ENCODE assay signal across 10 cellular contexts in genomic region chr17:64061157-64061898, GRCh38. TPM values are rescaled to one million over a fixed set of nuclear protein-coding genes. Genes with fewer than 3 reads are reported as not detected.
DNase-seq lines count a peak whose midpoint lies in the region; ATAC-seq and TF ChIP-seq lines count a peak whose summit lies in the region.
"Had no signal": no experiment of that assay in that cellular context is flagged by ENCODE, and none has a peak within 500 bp of the region (broad histone marks: within the 10 kb centered on the region; RNA-seq: fewer than 3 reads in every experiment).

No MANE protein-coding gene starts in this region.

- intact Hi-C loops in sigmoid colon (cut with DNase I) = no loop called here

- no peaks in the 10 kb centered on the region for H3K27me3 ChIP-seq in sigmoid colon

- no peak for TF ChIP-seq POLR2A in sigmoid colon (IDR thresholded peaks at IDR 0.05)

- peaks cover 47% of the 10 kb centered on the region for H3K4me1 Mint-ChIP-seq in activated T-cell treated with anti-CD3 and anti-CD28 coated beads, Interleukin-2, amount 50 U/mL, for 24 hours (ENCODE audit: low read depth)
- peaks cover 71% of the 10 kb centered on the region for H3K4me1 Mint-ChIP-seq in activated naive CD8-positive, alpha-beta T cell treated with anti-CD3 and anti-CD28 coated beads, Interleukin-2, amount 50 U/mL, for 24 hours
- H3K4me1 Mint-ChIP-seq in stimulated activated memory B cell treated with anti-CD40 and anti-IgM and Interleukin-4, amounts not matched to agents 10 μg/mL and 1 μg/mL and 100 μg/mL, for 72 hours = peaks cover 45% of the 10 kb centered on the region

- no peak for DNase-seq in activated T-cell treated with anti-CD3 and anti-CD28 coated beads, Interleukin-2, amount 50 U/mL, for 24 hours
- no peak for DNase-seq in activated T-cell treated with anti-CD3 and anti-CD28 coated beads, Interleukin-2, amount 50 U/mL, for 1 hour
- DNase-seq in activated naive CD8-positive, alpha-beta T cell treated with anti-CD3 and anti-CD28 coated beads, Interleukin-2, amount 50 U/mL, for 24 hours = no peak
- DNase-seq in sigmoid colon (no peak), NCI-H510A (lab: John Stamatoyannopoulos, UW) (no peak)
- DNase-seq: caudate nucleus, SK-N-SH had no signal

- H3K9me3 Mint-ChIP-seq in activated T-cell treated with anti-CD3 and anti-CD28 coated beads, Interleukin-2, amount 50 U/mL, for 24 hours = no peaks in the 10 kb centered on the region
- H3K9me3 Mint-ChIP-seq in activated naive CD8-positive, alpha-beta T cell treated with anti-CD3 and anti-CD28 coated beads, Interleukin-2, amount 50 U/mL, for 24 hours = no peaks in the 10 kb centered on the region
- H3K9me3 Mint-ChIP-seq in stimulated activated memory B cell treated with anti-CD40 and anti-IgM and Interleukin-4, amounts not matched to agents 10 μg/mL and 1 μg/mL and 100 μg/mL, for 72 hours = no peaks in the 10 kb centered on the region

- H3K4me1 ChIP-seq in sigmoid colon = no peaks in the 10 kb centered on the region

- H3K36me3 ChIP-seq in sigmoid colon = peaks cover 0 to 58% (median 18%) of the 10 kb centered on the region in 4 donors

- H3K4me3 Mint-ChIP-seq in activated T-cell treated with anti-CD3 and anti-CD28 coated beads, Interleukin-2, amount 50 U/mL, for 24 hours = no peak overlapping the region
- no peak overlapping the region for H3K4me3 Mint-ChIP-seq in activated naive CD8-positive, alpha-beta T cell treated with anti-CD3 and anti-CD28 coated beads, Interleukin-2, amount 50 U/mL, for 24 hours
- no peak overlapping the region for H3K4me3 Mint-ChIP-seq in stimulated activated memory B cell treated with anti-CD40 and anti-IgM and Interleukin-4, amounts not matched to agents 10 μg/mL and 1 μg/mL and 100 μg/mL, for 72 hours

- no peak for TF ChIP-seq CTCF in sigmoid colon (IDR thresholded peaks at IDR 0.05)

- no peak overlapping the region for H3K27ac ChIP-seq in sigmoid colon

- no peaks in the 10 kb centered on the region for H3K27me3 Mint-ChIP-seq in activated T-cell treated with anti-CD3 and anti-CD28 coated beads, Interleukin-2, amount 50 U/mL, for 24 hours
- no peaks in the 10 kb centered on the region for H3K27me3 Mint-ChIP-seq in activated naive CD8-positive, alpha-beta T cell treated with anti-CD3 and anti-CD28 coated beads, Interleukin-2, amount 50 U/mL, for 24 hours
- H3K27me3 Mint-ChIP-seq in stimulated activated memory B cell treated with anti-CD40 and anti-IgM and Interleukin-4, amounts not matched to agents 10 μg/mL and 1 μg/mL and 100 μg/mL, for 72 hours = no peaks in the 10 kb centered on the region

- no peaks in the 10 kb centered on the region for H3K9me3 ChIP-seq in sigmoid colon
- H3K9me3 ChIP-seq: SK-N-SH had no signal

- WGBS in sigmoid colon, 2 donors = 89 to 93% methylated on average over 6 of the region's 6 CpGs

- no peak for TF ChIP-seq EP300 in sigmoid colon (IDR thresholded peaks at IDR 0.05)

- peak overlapping the region; percentile 85 for H3K27ac Mint-ChIP-seq in activated T-cell treated with anti-CD3 and anti-CD28 coated beads, Interleukin-2, amount 50 U/mL, for 24 hours
- peak overlapping the region; percentile 88 for H3K27ac Mint-ChIP-seq in activated naive CD8-positive, alpha-beta T cell treated with anti-CD3 and anti-CD28 coated beads, Interleukin-2, amount 50 U/mL, for 24 hours
- H3K27ac Mint-ChIP-seq in stimulated activated memory B cell treated with anti-CD40 and anti-IgM and Interleukin-4, amounts not matched to agents 10 μg/mL and 1 μg/mL and 100 μg/mL, for 72 hours = peak overlapping the region; percentile 26

- no peak overlapping the region for H3K4me3 ChIP-seq in sigmoid colon

- peaks cover 83% of the 10 kb centered on the region for H3K36me3 Mint-ChIP-seq in activated T-cell treated with anti-CD3 and anti-CD28 coated beads, Interleukin-2, amount 50 U/mL, for 24 hours (ENCODE audit: low read depth)
- peaks cover 33% of the 10 kb centered on the region for H3K36me3 Mint-ChIP-seq in activated naive CD8-positive, alpha-beta T cell treated with anti-CD3 and anti-CD28 coated beads, Interleukin-2, amount 50 U/mL, for 24 hours (ENCODE audit: low read depth)
- H3K36me3 Mint-ChIP-seq in stimulated activated memory B cell treated with anti-CD40 and anti-IgM and Interleukin-4, amounts not matched to agents 10 μg/mL and 1 μg/mL and 100 μg/mL, for 72 hours = peaks cover 33% of the 10 kb centered on the region

- ATAC-seq in HG03196 (IDR thresholded peaks at IDR 0.05; ENCODE audit: unreplicated experiment) = peak; percentile 46
- ATAC-seq in activated naive CD8-positive, alpha-beta T cell treated with anti-CD3 and anti-CD28 coated beads, Interleukin-2, amount 50 U/mL, for 24 hours = peak; percentile 82
- peak; percentile 88 for ATAC-seq in stimulated activated memory B cell treated with anti-CD40 and anti-IgM and Interleukin-4, amounts not matched to agents 10 μg/mL and 1 μg/mL and 100 μg/mL, for 72 hours
- ATAC-seq in HG03159 (IDR thresholded peaks at IDR 0.05; ENCODE audit: unreplicated experiment) = no peak

RNA-seq across cellular contexts. Expression of gene ICAM2, which starts 40.9 kb away (rescaled TPM):
- total RNA-seq in sigmoid colon = 10 to 100 TPM; 27.4 to 59.5 (median 29.9) TPM
- 10 to 100 TPM in 1 of 3 donors, 1 to 10 TPM in 2; 6.0 to 31.7 (median 7.4) TPM for polyA plus RNA-seq in sigmoid colon

Comparison
In these comparisons a context has a peak if more than half of its experiments do, and no peak if none do; other contexts are left out.
1. H3K27ac Mint-ChIP-seq: peak in every context shown above with its lines; median percentile 88 in activated naive CD8-positive, alpha-beta T cell treated with anti-CD3 and anti-CD28 coated beads, Interleukin-2, amount 50 U/mL, for 24 hours; 85 in activated T-cell treated with anti-CD3 and anti-CD28 coated beads, Interleukin-2, amount 50 U/mL, for 24 hours; 26 in stimulated activated memory B cell treated with anti-CD40 and anti-IgM and Interleukin-4, amounts not matched to agents 10 μg/mL and 1 μg/mL and 100 μg/mL, for 72 hours.